Comparison of ENCODE assay signal across 40 cellular contexts in the genomic region with DNA sequence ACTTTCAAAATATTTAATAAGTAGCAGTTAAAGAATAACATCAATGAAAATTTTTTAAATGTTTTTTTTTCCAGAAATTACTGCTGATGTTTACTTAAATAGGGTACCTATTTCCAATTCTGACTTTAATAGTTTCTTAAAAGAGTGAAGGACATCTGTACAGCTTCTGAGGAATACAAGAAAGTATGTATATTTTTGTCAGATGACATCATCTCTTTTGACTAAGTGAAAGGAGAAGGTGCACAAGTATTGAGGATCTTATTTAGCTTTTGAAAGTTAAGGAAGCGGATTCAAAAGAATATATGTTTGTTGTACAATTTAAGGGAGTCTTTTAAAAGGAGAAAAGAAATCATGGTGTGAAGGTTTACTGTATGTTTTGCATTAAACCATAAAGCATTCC.
"Had no signal": no experiment of that assay in that cellular context is flagged by ENCODE, and none has a peak within 500 bp of the region (broad histone marks: within the 10 kb centered on the region; RNA-seq: fewer than 3 reads in every experiment).

No MANE protein-coding gene starts in this region.

- H3K27ac ChIP-seq: adrenal gland, ascending aorta, body of pancreas, brain microvascular endothelial cell, breast epithelium, cardiac muscle cell had no signal

- H3K27me3 Mint-ChIP-seq: activated naive CD4-positive, alpha-beta T cell treated with anti-CD3 and anti-CD28 coated beads, Interleukin-2, amount 10 ng/mL, durations not matched to agents 7 days and 5 days; activated naive CD8-positive, alpha-beta T cell; activated naive CD8-positive, alpha-beta T cell treated with anti-CD3 and anti-CD28 coated beads for 36 hours; activated naive CD8-positive, alpha-beta T cell treated with anti-CD3 and anti-CD28 coated beads, Interleukin-2, amount 10 ng/mL, durations not matched to agents 7 days and 5 days; activated naive CD8-positive, alpha-beta T cell treated with anti-CD3 and anti-CD28 coated beads, Interleukin-2, amount 50 U/mL, for 24 hours; activated T-cell treated with anti-CD3 and anti-CD28 coated beads, Interleukin-2, amount 50 U/mL, for 24 hours; activated T-helper 17 cell treated with anti-CD3 and anti-CD28 coated beads, Interleukin-2, amount 50 U/mL, for 72 hours; central memory CD8-positive, alpha-beta T cell had no signal

- H3K36me3 ChIP-seq: adrenal gland, ascending aorta, brain microvascular endothelial cell, breast epithelium, cardiac muscle cell had no signal

- H3K27ac Mint-ChIP-seq: activated naive CD4-positive, alpha-beta T cell treated with anti-CD3 and anti-CD28 coated beads for 36 hours; activated naive CD4-positive, alpha-beta T cell treated with anti-CD3 and anti-CD28 coated beads, Interleukin-2, amount 10 ng/mL, durations not matched to agents 7 days and 5 days; activated naive CD4-positive, alpha-beta T cell treated with anti-CD3 and anti-CD28 coated beads, Interleukin-2, amount 50 U/mL, for 24 hours; activated naive CD4-positive, alpha-beta T cell treated with anti-CD3 and anti-CD28 coated beads, Interleukin-2, amount 50 U/mL, for 72 hours; activated naive CD8-positive, alpha-beta T cell; activated naive CD8-positive, alpha-beta T cell treated with anti-CD3 and anti-CD28 coated beads for 36 hours; activated naive CD8-positive, alpha-beta T cell treated with anti-CD3 and anti-CD28 coated beads, Interleukin-2, amount 10 ng/mL, durations not matched to agents 7 days and 5 days; activated naive CD8-positive, alpha-beta T cell treated with anti-CD3 and anti-CD28 coated beads, Interleukin-2, amount 50 U/mL, for 24 hours; activated T-cell treated with anti-CD3 and anti-CD28 coated beads, Interleukin-2, amount 50 U/mL, for 24 hours; activated T-cell treated with anti-CD3 and anti-CD28 coated beads, Interleukin-2, amount 50 U/mL, for 72 hours; activated T-helper 1 cell treated with anti-CD3 and anti-CD28 coated beads, Interleukin-12 subunit alpha, Interleukin-12 subunit beta, Interleukin-2, Interleukin-4 antibody, amounts not matched to agents 30 ng/mL and 10 ng/mL and 1 ng/mL, durations not matched to agents 14 hours and 24 hours and 36 hours; activated T-helper 17 cell treated with anti-CD3 and anti-CD28 coated beads, Interleukin-2, amount 50 U/mL, for 72 hours; activated T-helper 2 cell treated with anti-CD3 and anti-CD28 coated beads, Interferon-gamma antibody, Interleukin-2, Interleukin-4, amounts not matched to agents 10 μg/mL and 5 μg/mL and 100 μg/mL, durations not matched to agents 14 hours and 24 hours and 36 hours; brain had no signal

- DNase-seq: activated effector memory CD4-positive, alpha-beta T cell treated with anti-CD3 and anti-CD28 coated beads, Interleukin-2, amount 50 U/mL, for 16 hours; activated effector memory CD4-positive, alpha-beta T cell treated with Interleukin-2 at 50 U/mL for 16 hours; activated gamma-delta T cell; activated gamma-delta T cell treated with Interleukin-2 at 50 U/mL for 16 hours; activated naive CD4-positive, alpha-beta T cell; activated naive CD4-positive, alpha-beta T cell treated with anti-CD3 and anti-CD28 coated beads for 36 hours; activated naive CD4-positive, alpha-beta T cell treated with anti-CD3 and anti-CD28 coated beads, Interleukin-2, amount 10 ng/mL, durations not matched to agents 7 days and 5 days; activated naive CD4-positive, alpha-beta T cell treated with anti-CD3 and anti-CD28 coated beads, Interleukin-2, amount 50 U/mL, for 16 hours; activated naive CD4-positive, alpha-beta T cell treated with Interleukin-2 at 50 U/mL for 16 hours; activated naive CD8-positive, alpha-beta T cell treated with anti-CD3 and anti-CD28 coated beads for 36 hours; activated naive CD8-positive, alpha-beta T cell treated with anti-CD3 and anti-CD28 coated beads, Interleukin-2, amount 10 ng/mL, durations not matched to agents 7 days and 5 days; activated naive CD8-positive, alpha-beta T cell treated with anti-CD3 and anti-CD28 coated beads, Interleukin-2, amount 50 U/mL, for 24 hours; activated T-cell treated with anti-CD3 and anti-CD28 coated beads, Interleukin-2, amount 50 U/mL, for 1 hour; activated T-cell treated with anti-CD3 and anti-CD28 coated beads, Interleukin-2, amount 50 U/mL, for 24 hours; activated T-cell treated with anti-CD3 and anti-CD28 coated beads, Interleukin-2, amount 50 U/mL, for 4 hours; activated T-cell treated with anti-CD3 and anti-CD28 coated beads, Interleukin-2, amount 50 U/mL, for 48 hours; activated T-cell treated with anti-CD3 and anti-CD28 coated beads, Interleukin-2, amount 50 U/mL, for 72 hours; adrenal gland; amniotic stem cell; amygdala; anterior cingulate cortex; aorta; body of pancreas; brain microvascular endothelial cell; caudate nucleus; central memory CD4-positive, alpha-beta T cell; cerebellar nuclear complex had no signal

- H3K9me3 Mint-ChIP-seq: activated naive CD4-positive, alpha-beta T cell treated with anti-CD3 and anti-CD28 coated beads, Interleukin-2, amount 10 ng/mL, durations not matched to agents 7 days and 5 days; activated naive CD8-positive, alpha-beta T cell treated with anti-CD3 and anti-CD28 coated beads, Interleukin-2, amount 10 ng/mL, durations not matched to agents 7 days and 5 days; activated T-helper 1 cell treated with anti-CD3 and anti-CD28 coated beads, Interleukin-12 subunit alpha, Interleukin-12 subunit beta, Interleukin-2, Interleukin-4 antibody, amounts not matched to agents 30 ng/mL and 10 ng/mL and 1 ng/mL, durations not matched to agents 14 hours and 24 hours and 36 hours had no signal

- H3K27me3 ChIP-seq: adrenal gland, ascending aorta, body of pancreas, brain microvascular endothelial cell, breast epithelium, cardiac muscle cell had no signal

- FAIRE-seq: astrocyte, bronchial epithelial cell had no signal

- H3K36me3 Mint-ChIP-seq: activated naive CD4-positive, alpha-beta T cell treated with anti-CD3 and anti-CD28 coated beads, Interleukin-2, amount 10 ng/mL, durations not matched to agents 7 days and 5 days; activated naive CD4-positive, alpha-beta T cell treated with anti-CD3 and anti-CD28 coated beads, Interleukin-2, amount 50 U/mL, for 24 hours; activated naive CD4-positive, alpha-beta T cell treated with anti-CD3 and anti-CD28 coated beads, Interleukin-2, amount 50 U/mL, for 72 hours; activated naive CD8-positive, alpha-beta T cell treated with anti-CD3 and anti-CD28 coated beads for 36 hours; activated naive CD8-positive, alpha-beta T cell treated with anti-CD3 and anti-CD28 coated beads, Interleukin-2, amount 10 ng/mL, durations not matched to agents 7 days and 5 days; brain had no signal

- H3K4me3 ChIP-seq: adrenal gland, ascending aorta, body of pancreas, breast epithelium, cardiac muscle cell had no signal

- H3K9me3 ChIP-seq: adrenal gland, body of pancreas, breast epithelium had no signal

- H3K4me3 Mint-ChIP-seq: activated naive CD4-positive, alpha-beta T cell treated with anti-CD3 and anti-CD28 coated beads for 36 hours; activated naive CD4-positive, alpha-beta T cell treated with anti-CD3 and anti-CD28 coated beads, Interleukin-2, amount 10 ng/mL, durations not matched to agents 7 days and 5 days; activated naive CD4-positive, alpha-beta T cell treated with anti-CD3 and anti-CD28 coated beads, Interleukin-2, amount 50 U/mL, for 24 hours; activated naive CD8-positive, alpha-beta T cell; activated naive CD8-positive, alpha-beta T cell treated with anti-CD3 and anti-CD28 coated beads for 36 hours; activated naive CD8-positive, alpha-beta T cell treated with anti-CD3 and anti-CD28 coated beads, Interleukin-2, amount 10 ng/mL, durations not matched to agents 7 days and 5 days; activated naive CD8-positive, alpha-beta T cell treated with anti-CD3 and anti-CD28 coated beads, Interleukin-2, amount 50 U/mL, for 24 hours; activated T-cell treated with anti-CD3 and anti-CD28 coated beads, Interleukin-2, amount 50 U/mL, for 24 hours; activated T-cell treated with anti-CD3 and anti-CD28 coated beads, Interleukin-2, amount 50 U/mL, for 4 hours; activated T-cell treated with anti-CD3 and anti-CD28 coated beads, Interleukin-2, amount 50 U/mL, for 72 hours; activated T-helper 1 cell treated with anti-CD3 and anti-CD28 coated beads, Interleukin-12 subunit alpha, Interleukin-12 subunit beta, Interleukin-2, Interleukin-4 antibody, amounts not matched to agents 30 ng/mL and 10 ng/mL and 1 ng/mL, durations not matched to agents 14 hours and 24 hours and 36 hours; activated T-helper 17 cell treated with anti-CD3 and anti-CD28 coated beads, Interleukin-2, amount 50 U/mL, for 72 hours; brain; central memory CD8-positive, alpha-beta T cell had no signal

- H3K4me1 Mint-ChIP-seq: activated naive CD4-positive, alpha-beta T cell treated with anti-CD3 and anti-CD28 coated beads, Interleukin-2, amount 10 ng/mL, durations not matched to agents 7 days and 5 days; activated naive CD4-positive, alpha-beta T cell treated with anti-CD3 and anti-CD28 coated beads, Interleukin-2, amount 50 U/mL, for 24 hours; activated naive CD8-positive, alpha-beta T cell treated with anti-CD3 and anti-CD28 coated beads for 36 hours; activated naive CD8-positive, alpha-beta T cell treated with anti-CD3 and anti-CD28 coated beads, Interleukin-2, amount 10 ng/mL, durations not matched to agents 7 days and 5 days; activated naive CD8-positive, alpha-beta T cell treated with anti-CD3 and anti-CD28 coated beads, Interleukin-2, amount 50 U/mL, for 24 hours; activated T-helper 17 cell treated with anti-CD3 and anti-CD28 coated beads, Interleukin-2, amount 50 U/mL, for 72 hours; central memory CD8-positive, alpha-beta T cell had no signal

- H3K4me1 ChIP-seq: ascending aorta, body of pancreas, breast epithelium had no signal

- ATAC-seq: activated naive CD4-positive, alpha-beta T cell treated with anti-CD3 and anti-CD28 coated beads, Interleukin-2, amount 50 U/mL, for 72 hours; activated naive CD8-positive, alpha-beta T cell treated with anti-CD3 and anti-CD28 coated beads, Interleukin-2, amount 50 U/mL, for 24 hours; activated T-cell treated with anti-CD3 and anti-CD28 coated beads, Interleukin-2, amount 50 U/mL, for 4 hours; activated T-cell treated with anti-CD3 and anti-CD28 coated beads, Interleukin-2, amount 50 U/mL, for 72 hours; activated T-helper 17 cell treated with anti-CD3 and anti-CD28 coated beads, Interleukin-2, amount 50 U/mL, for 72 hours; body of pancreas had no signal
